In genomic region chr3:44468099-44468537, GRCh38 we compare ENCODE assay signal across 1 cellular context.
TF ChIP-seq lines count a peak whose summit lies in the region.
"Not testable (repeated sequence)": the region's sequence is repeated elsewhere in the genome, so short reads cannot be mapped to it uniquely, and the experiment has no call there.

No MANE protein-coding gene starts in this region.

TF ChIP-seq in K562, 482 proteins besides CTCF, POLR2A, EP300 and RAD21 (continues in another document):
- TF ChIP-seq CC2D1A (IDR thresholded peaks at IDR 0.05) = 0 out of 2 replicates have a peak, but pooled peaks have one; percentile 22
- TF ChIP-seq MEF2D (tag; conservative IDR thresholded peaks at IDR 0.05; ENCODE audit: low read depth) = peak; percentile 76
- TF ChIP-seq, protein P1, sequence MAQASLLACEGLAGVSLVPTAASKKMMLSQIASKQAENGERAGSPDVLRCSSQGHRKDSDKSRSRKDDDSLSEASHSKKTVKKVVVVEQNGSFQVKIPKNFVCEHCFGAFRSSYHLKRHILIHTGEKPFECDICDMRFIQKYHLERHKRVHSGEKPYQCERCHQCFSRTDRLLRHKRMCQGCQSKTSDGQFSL (CRISPR knock-in tag; IDR thresholded peaks at IDR 0.05) = not testable (repeated sequence)
- TF ChIP-seq, protein P1 (tag; IDR thresholded peaks at IDR 0.05) = peak in 1 of 2 experiments; percentile 82; a peak in 2 of 4 replicates
- TF ChIP-seq, protein P2, sequence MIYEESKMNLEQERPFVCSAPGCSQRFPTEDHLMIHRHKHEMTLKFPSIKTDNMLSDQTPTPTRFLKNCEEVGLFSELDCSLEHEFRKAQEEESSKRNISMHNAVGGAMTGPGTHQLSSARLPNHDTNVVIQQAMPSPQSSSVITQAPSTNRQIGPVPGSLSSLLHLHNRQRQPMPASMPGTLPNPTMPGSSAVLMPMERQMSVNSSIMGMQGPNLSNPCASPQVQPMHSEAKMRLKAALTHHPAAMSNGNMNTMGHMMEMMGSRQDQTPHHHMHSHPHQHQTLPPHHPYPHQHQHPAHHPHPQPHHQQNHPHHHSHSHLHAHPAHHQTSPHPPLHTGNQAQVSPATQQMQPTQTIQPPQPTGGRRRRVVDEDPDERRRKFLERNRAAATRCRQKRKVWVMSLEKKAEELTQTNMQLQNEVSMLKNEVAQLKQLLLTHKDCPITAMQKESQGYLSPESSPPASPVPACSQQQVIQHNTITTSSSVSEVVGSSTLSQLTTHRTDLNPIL (CRISPR knock-in tag; IDR thresholded peaks at IDR 0.05) = 0 out of 2 replicates have a peak, but pooled peaks have one; percentile 42
- not testable (repeated sequence) for TF ChIP-seq NR4A1, ID3, ATF1 (CRISPR knock-in tag; IDR thresholded peaks at IDR 0.05)
- peak; percentile 95 for TF ChIP-seq NR4A1 (tag; IDR thresholded peaks at IDR 0.05)
- TF ChIP-seq ZNF76 (CRISPR knock-in tag; IDR thresholded peaks at IDR 0.05; ENCODE audit: borderline replicate concordance) = peak; percentile 64; the same call in 1 of the 2 replicates
- TF ChIP-seq SMAD4 (CRISPR knock-in tag; conservative IDR thresholded peaks at IDR 0.05) = peak; percentile 84
- TF ChIP-seq, protein P3, sequence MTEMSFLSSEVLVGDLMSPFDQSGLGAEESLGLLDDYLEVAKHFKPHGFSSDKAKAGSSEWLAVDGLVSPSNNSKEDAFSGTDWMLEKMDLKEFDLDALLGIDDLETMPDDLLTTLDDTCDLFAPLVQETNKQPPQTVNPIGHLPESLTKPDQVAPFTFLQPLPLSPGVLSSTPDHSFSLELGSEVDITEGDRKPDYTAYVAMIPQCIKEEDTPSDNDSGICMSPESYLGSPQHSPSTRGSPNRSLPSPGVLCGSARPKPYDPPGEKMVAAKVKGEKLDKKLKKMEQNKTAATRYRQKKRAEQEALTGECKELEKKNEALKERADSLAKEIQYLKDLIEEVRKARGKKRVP (CRISPR knock-in tag; IDR thresholded peaks at IDR 0.05) = 0 out of 2 replicates have a peak, but pooled peaks have one; percentile 18
- TF ChIP-seq ZNF197 (CRISPR knock-in tag; IDR thresholded peaks at IDR 0.05; ENCODE audit: low read depth) = peak; percentile 69; the same call in 1 of the 2 replicates
- TF ChIP-seq ZNF175 (CRISPR knock-in tag; IDR thresholded peaks at IDR 0.05; ENCODE audit: low read depth) = 0 out of 2 replicates have a peak, but pooled peaks have one; percentile 66
- peak; percentile 80 for TF ChIP-seq DDX20 (tag; IDR thresholded peaks at IDR 0.05; ENCODE audit: low read depth)
- peak; percentile 84 for TF ChIP-seq TEAD2 (tag; IDR thresholded peaks at IDR 0.05)
- peak; percentile 44; the same call in 1 of the 2 replicates for TF ChIP-seq TAF7 (tag; IDR thresholded peaks at IDR 0.05)
- peak; percentile 81 for TF ChIP-seq ZNF584 (CRISPR knock-in tag; IDR thresholded peaks at IDR 0.05; ENCODE audit: low read depth)
- peak; percentile 68; the same call in 1 of the 2 replicates for TF ChIP-seq GTF2A2 (tag; IDR thresholded peaks at IDR 0.05)
- 0 out of 2 replicates have a peak, but pooled peaks have one; percentile 13 for TF ChIP-seq ZNF507 (tag; conservative IDR thresholded peaks at IDR 0.05)
- TF ChIP-seq ETV1 (tag; conservative IDR thresholded peaks at IDR 0.05; ENCODE audit: low read depth) = peak; percentile 45; the same call in 1 of the 2 replicates
- peak; percentile 82; the same call in 1 of the 2 replicates for TF ChIP-seq KLF6 (CRISPR knock-in tag; IDR thresholded peaks at IDR 0.05; ENCODE audit: borderline replicate concordance)
- TF ChIP-seq ILK (tag; IDR thresholded peaks at IDR 0.05; ENCODE audit: borderline replicate concordance, low read depth) = peak; percentile 49; the same call in 1 of the 2 replicates
- TF ChIP-seq HMBOX1 (IDR thresholded peaks at IDR 0.05) = peak; percentile 54; the same call in 1 of the 2 replicates
- TF ChIP-seq SMAD3 (CRISPR knock-in tag; conservative IDR thresholded peaks at IDR 0.05) = 0 out of 2 replicates have a peak, but pooled peaks have one; percentile 69
- peak; percentile 64; the same call in 1 of the 2 replicates for TF ChIP-seq GTF2E2 (tag; IDR thresholded peaks at IDR 0.05)
- peak; percentile 81 for TF ChIP-seq PTTG1 (tag; IDR thresholded peaks at IDR 0.05; ENCODE audit: low read depth)
- TF ChIP-seq ID3 (tag; IDR thresholded peaks at IDR 0.05) = peak; percentile 84
- TF ChIP-seq, protein P4, sequence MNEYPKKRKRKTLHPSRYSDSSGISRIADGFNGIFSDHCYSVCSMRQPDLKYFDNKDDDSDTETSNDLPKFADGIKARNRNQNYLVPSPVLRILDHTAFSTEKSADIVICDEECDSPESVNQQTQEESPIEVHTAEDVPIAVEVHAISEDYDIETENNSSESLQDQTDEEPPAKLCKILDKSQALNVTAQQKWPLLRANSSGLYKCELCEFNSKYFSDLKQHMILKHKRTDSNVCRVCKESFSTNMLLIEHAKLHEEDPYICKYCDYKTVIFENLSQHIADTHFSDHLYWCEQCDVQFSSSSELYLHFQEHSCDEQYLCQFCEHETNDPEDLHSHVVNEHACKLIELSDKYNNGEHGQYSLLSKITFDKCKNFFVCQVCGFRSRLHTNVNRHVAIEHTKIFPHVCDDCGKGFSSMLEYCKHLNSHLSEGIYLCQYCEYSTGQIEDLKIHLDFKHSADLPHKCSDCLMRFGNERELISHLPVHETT (CRISPR knock-in tag; conservative IDR thresholded peaks at IDR 0.05 in 1 of 2, IDR thresholded peaks at IDR 0.05 in 1 of 2) = peak in 1 of 2 experiments; percentile 89; a peak in 2 of 4 replicates
- peak; percentile 58; the same call in 1 of the 2 replicates for TF ChIP-seq ZNF239 (CRISPR knock-in tag; IDR thresholded peaks at IDR 0.05)
- TF ChIP-seq HINFP (tag; conservative IDR thresholded peaks at IDR 0.05; ENCODE audit: low read depth) = peak; percentile 80
- TF ChIP-seq, protein P5, sequence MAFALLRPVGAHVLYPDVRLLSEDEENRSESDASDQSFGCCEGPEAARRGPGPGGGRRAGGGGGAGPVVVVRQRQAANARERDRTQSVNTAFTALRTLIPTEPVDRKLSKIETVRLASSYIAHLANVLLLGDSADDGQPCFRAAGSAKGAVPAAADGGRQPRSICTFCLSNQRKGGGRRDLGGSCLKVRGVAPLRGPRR (CRISPR knock-in tag; IDR thresholded peaks at IDR 0.05) = peak; percentile 56; the same call in 1 of the 2 replicates
- peak; percentile 55; the same call in 1 of the 2 replicates for TF ChIP-seq HDAC8 (tag; IDR thresholded peaks at IDR 0.05)
- TF ChIP-seq CXXC5 (CRISPR knock-in tag; IDR thresholded peaks at IDR 0.05) = peak; percentile 22; the same call in 1 of the 2 replicates
- TF ChIP-seq ZNF766 (CRISPR knock-in tag; conservative IDR thresholded peaks at IDR 0.05) = peak; percentile 87
- TF ChIP-seq, protein P6, sequence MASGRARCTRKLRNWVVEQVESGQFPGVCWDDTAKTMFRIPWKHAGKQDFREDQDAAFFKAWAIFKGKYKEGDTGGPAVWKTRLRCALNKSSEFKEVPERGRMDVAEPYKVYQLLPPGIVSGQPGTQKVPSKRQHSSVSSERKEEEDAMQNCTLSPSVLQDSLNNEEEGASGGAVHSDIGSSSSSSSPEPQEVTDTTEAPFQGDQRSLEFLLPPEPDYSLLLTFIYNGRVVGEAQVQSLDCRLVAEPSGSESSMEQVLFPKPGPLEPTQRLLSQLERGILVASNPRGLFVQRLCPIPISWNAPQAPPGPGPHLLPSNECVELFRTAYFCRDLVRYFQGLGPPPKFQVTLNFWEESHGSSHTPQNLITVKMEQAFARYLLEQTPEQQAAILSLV (tag; IDR thresholded peaks at IDR 0.05) = 0 out of 2 replicates have a peak, but pooled peaks have one; percentile 54
- TF ChIP-seq, protein P7, sequence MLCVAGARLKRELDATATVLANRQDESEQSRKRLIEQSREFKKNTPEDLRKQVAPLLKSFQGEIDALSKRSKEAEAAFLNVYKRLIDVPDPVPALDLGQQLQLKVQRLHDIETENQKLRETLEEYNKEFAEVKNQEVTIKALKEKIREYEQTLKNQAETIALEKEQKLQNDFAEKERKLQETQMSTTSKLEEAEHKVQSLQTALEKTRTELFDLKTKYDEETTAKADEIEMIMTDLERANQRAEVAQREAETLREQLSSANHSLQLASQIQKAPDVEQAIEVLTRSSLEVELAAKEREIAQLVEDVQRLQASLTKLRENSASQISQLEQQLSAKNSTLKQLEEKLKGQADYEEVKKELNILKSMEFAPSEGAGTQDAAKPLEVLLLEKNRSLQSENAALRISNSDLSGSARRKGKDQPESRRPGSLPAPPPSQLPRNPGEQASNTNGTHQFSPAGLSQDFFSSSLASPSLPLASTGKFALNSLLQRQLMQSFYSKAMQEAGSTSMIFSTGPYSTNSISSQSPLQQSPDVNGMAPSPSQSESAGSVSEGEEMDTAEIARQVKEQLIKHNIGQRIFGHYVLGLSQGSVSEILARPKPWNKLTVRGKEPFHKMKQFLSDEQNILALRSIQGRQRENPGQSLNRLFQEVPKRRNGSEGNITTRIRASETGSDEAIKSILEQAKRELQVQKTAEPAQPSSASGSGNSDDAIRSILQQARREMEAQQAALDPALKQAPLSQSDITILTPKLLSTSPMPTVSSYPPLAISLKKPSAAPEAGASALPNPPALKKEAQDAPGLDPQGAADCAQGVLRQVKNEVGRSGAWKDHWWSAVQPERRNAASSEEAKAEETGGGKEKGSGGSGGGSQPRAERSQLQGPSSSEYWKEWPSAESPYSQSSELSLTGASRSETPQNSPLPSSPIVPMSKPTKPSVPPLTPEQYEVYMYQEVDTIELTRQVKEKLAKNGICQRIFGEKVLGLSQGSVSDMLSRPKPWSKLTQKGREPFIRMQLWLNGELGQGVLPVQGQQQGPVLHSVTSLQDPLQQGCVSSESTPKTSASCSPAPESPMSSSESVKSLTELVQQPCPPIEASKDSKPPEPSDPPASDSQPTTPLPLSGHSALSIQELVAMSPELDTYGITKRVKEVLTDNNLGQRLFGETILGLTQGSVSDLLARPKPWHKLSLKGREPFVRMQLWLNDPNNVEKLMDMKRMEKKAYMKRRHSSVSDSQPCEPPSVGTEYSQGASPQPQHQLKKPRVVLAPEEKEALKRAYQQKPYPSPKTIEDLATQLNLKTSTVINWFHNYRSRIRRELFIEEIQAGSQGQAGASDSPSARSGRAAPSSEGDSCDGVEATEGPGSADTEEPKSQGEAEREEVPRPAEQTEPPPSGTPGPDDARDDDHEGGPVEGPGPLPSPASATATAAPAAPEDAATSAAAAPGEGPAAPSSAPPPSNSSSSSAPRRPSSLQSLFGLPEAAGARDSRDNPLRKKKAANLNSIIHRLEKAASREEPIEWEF (CRISPR knock-in tag; IDR thresholded peaks at IDR 0.05) = peak; percentile 89; the same call in 1 of the 2 replicates
- TF ChIP-seq, protein P8, sequence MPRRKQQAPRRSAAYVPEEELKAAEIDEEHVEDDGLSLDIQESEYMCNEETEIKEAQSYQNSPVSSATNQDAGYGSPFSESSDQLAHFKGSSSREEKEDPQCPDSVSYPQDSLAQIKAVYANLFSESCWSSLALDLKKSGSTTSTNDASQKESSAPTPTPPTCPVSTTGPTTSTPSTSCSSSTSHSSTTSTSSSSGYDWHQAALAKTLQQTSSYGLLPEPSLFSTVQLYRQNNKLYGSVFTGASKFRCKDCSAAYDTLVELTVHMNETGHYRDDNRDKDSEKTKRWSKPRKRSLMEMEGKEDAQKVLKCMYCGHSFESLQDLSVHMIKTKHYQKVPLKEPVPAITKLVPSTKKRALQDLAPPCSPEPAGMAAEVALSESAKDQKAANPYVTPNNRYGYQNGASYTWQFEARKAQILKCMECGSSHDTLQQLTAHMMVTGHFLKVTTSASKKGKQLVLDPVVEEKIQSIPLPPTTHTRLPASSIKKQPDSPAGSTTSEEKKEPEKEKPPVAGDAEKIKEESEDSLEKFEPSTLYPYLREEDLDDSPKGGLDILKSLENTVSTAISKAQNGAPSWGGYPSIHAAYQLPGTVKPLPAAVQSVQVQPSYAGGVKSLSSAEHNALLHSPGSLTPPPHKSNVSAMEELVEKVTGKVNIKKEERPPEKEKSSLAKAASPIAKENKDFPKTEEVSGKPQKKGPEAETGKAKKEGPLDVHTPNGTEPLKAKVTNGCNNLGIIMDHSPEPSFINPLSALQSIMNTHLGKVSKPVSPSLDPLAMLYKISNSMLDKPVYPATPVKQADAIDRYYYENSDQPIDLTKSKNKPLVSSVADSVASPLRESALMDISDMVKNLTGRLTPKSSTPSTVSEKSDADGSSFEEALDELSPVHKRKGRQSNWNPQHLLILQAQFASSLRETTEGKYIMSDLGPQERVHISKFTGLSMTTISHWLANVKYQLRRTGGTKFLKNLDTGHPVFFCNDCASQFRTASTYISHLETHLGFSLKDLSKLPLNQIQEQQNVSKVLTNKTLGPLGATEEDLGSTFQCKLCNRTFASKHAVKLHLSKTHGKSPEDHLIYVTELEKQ (CRISPR knock-in tag; IDR thresholded peaks at IDR 0.05) = peak; percentile 61; the same call in 1 of the 2 replicates
- peak; percentile 29 for TF ChIP-seq ATF1 (tag; IDR thresholded peaks at IDR 0.05)
- TF ChIP-seq, protein P9, sequence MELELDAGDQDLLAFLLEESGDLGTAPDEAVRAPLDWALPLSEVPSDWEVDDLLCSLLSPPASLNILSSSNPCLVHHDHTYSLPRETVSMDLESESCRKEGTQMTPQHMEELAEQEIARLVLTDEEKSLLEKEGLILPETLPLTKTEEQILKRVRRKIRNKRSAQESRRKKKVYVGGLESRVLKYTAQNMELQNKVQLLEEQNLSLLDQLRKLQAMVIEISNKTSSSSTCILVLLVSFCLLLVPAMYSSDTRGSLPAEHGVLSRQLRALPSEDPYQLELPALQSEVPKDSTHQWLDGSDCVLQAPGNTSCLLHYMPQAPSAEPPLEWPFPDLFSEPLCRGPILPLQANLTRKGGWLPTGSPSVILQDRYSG (tag; conservative IDR thresholded peaks at IDR 0.05; ENCODE audit: low read depth) = peak; percentile 96
